4 cellular contexts compared by ENCODE assay signal in genomic region chr1:145726193-145726592, GRCh38. TPM values are rescaled to one million over a fixed set of nuclear protein-coding genes. Genes with fewer than 3 reads are reported as not detected.
"Had no signal": no experiment of that assay in that cellular context is flagged by ENCODE, and none has a peak within 500 bp of the region (broad histone marks: within the 10 kb centered on the region; RNA-seq: fewer than 3 reads in every experiment).

No MANE protein-coding gene starts in this region.

RNA-seq across cellular contexts. Expression of gene CD160, which starts 6.9 kb away (rescaled TPM):
- total RNA-seq: HepG2, HT-29, HT1080, IMR-90 had no signal
- polyA plus RNA-seq: IMR-90 had no signal

RNA-seq across cellular contexts. Expression of gene PDZK1, which starts 19.0 kb away (rescaled TPM):
- total RNA-seq: HT1080 had no signal
